ENCODE assay signal across 23 cellular contexts in the genomic region with DNA sequence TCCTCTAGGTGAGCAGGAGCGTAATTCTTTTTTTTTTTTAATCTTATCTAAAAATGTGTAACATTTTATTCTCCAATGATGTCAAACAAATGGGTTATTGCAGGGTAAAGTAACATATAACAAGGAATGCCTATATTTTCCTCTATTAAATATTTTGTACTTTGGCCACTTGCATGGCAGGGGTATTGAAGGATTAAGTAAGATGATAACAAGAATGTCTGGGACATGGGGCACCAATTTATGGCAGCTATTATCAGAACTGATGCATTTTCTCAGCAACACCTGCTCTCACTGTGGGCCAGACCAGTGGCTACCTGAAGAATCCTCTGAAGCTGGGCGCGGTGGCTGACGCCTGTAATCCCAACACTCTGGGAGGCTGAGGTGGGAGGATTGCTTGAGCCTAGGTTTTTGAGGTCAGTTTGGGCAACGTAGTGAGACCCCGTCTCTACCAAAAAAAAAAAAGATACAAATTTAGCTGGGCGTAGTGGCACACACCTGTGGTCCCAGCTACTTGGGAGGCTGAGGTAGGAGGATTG. TPM values are rescaled to one million over a fixed set of nuclear protein-coding genes. Genes with fewer than 3 reads are reported as not detected.
DNase-seq lines count a peak whose midpoint lies in the region; TF ChIP-seq lines count a peak whose summit lies in the region.
"Had no signal": no experiment of that assay in that cellular context is flagged by ENCODE, and none has a peak within 500 bp of the region (broad histone marks: within the 10 kb centered on the region; RNA-seq: fewer than 3 reads in every experiment).

No MANE protein-coding gene starts in this region.

- H3K27ac ChIP-seq in Peyer's patch: peak overlapping the region in 2 of 4 donors; percentile 14 to 15
- H3K27ac ChIP-seq: 22Rv1; A549; BLaER1 treated with 17β-estradiol and CSF1 and Interleukin-3, amounts not matched to agents 10 nM and 100 nM; C4-2B had no signal

- H3K4me1 ChIP-seq in Peyer's patch: peaks cover 0 to 7% (median 0%) of the 10 kb centered on the region in 4 donors
- H3K4me1 ChIP-seq: A549; BLaER1 treated with 17β-estradiol and CSF1 and Interleukin-3, amounts not matched to agents 10 nM and 100 nM had no signal

- no peak overlapping the region for H3K4me3 Mint-ChIP-seq in osteocyte (ENCODE audit: unreplicated experiment)
- H3K4me3 Mint-ChIP-seq: B cell; CD4-positive, alpha-beta T cell; CD8-positive, alpha-beta T cell had no signal

- H3K9me3 Mint-ChIP-seq in osteocyte (ENCODE audit: unreplicated experiment): peaks cover 15% of the 10 kb centered on the region
- H3K9me3 Mint-ChIP-seq: CD4-positive, alpha-beta T cell; CD8-positive, alpha-beta T cell had no signal

- peak in 1 of 2 donors; percentile 29 for TF ChIP-seq POLR2A in Peyer's patch (IDR thresholded peaks at IDR 0.05)

- H3K9me3 ChIP-seq in Peyer's patch: no peaks in the 10 kb centered on the region
- H3K9me3 ChIP-seq: A549 had no signal

- no peaks in the 10 kb centered on the region for H3K36me3 Mint-ChIP-seq in osteocyte (ENCODE audit: unreplicated experiment)
- H3K36me3 Mint-ChIP-seq: CD8-positive, alpha-beta T cell had no signal

- peak; percentile 19 for DNase-seq in activated CD8-positive, alpha-beta memory T cell treated with anti-CD3 and anti-CD28 coated beads for 24 hours
- DNase-seq in activated CD8-positive, alpha-beta memory T cell treated with anti-CD3 and anti-CD28 coated beads, Interleukin-2, amount 50 U/mL, for 4 hours: no peak
- DNase-seq in Peyer's patch (peak in 2 of 3 donors; percentile 54 to 61), osteocyte (ENCODE audit: extremely low spot score, unreplicated experiment) (peak; percentile 44), HCEC 1CT (no peak), COLO668 (lab: John Stamatoyannopoulos, UW; ENCODE audit: unreplicated experiment) (no peak)
- DNase-seq: AML-193; CD4-positive, alpha-beta T cell; CD8-positive, alpha-beta T cell; COR-L47; DMS 273 treated with DMSO at 0.1 percent for 48 hours; DMS153; DMS53; DMS79; DND-41; EL; GDM1 had no signal

- peaks cover 4% of the 10 kb centered on the region for H3K27me3 Mint-ChIP-seq in osteocyte (ENCODE audit: unreplicated experiment)

- no peaks in the 10 kb centered on the region for H3K4me1 Mint-ChIP-seq in osteocyte (ENCODE audit: unreplicated experiment)
- H3K4me1 Mint-ChIP-seq: B cell had no signal

- H3K4me3 ChIP-seq in Peyer's patch: no peak overlapping the region
- H3K4me3 ChIP-seq: A549; BLaER1 treated with 17β-estradiol and CSF1 and Interleukin-3, amounts not matched to agents 10 nM and 100 nM; GM12878 had no signal

- no peaks in the 10 kb centered on the region for H3K36me3 ChIP-seq in Peyer's patch
- H3K36me3 ChIP-seq: BLaER1 treated with 17β-estradiol and CSF1 and Interleukin-3, amounts not matched to agents 10 nM and 100 nM had no signal

- TF ChIP-seq CTCF in Peyer's patch (IDR thresholded peaks at IDR 0.05) (peak in 2 of 6 experiments; percentile 23 to 33), osteocyte (IDR thresholded peaks at IDR 0.05) (no peak)

- no peaks in the 10 kb centered on the region for H3K27me3 ChIP-seq in Peyer's patch
- H3K27me3 ChIP-seq: BLaER1 treated with 17β-estradiol and CSF1 and Interleukin-3, amounts not matched to agents 10 nM and 100 nM had no signal

- no peak overlapping the region for H3K27ac Mint-ChIP-seq in osteocyte (ENCODE audit: unreplicated experiment)
- H3K27ac Mint-ChIP-seq: B cell; CD4-positive, alpha-beta T cell; CD8-positive, alpha-beta T cell had no signal

RNA-seq across cellular contexts. Expression of a gene that starts 24.0 kb away (rescaled TPM):
- 10 to 100 TPM in 1 of 4 donors, 1 to 10 TPM in 3; 1.8 to 14.9 (median 2.9) TPM for total RNA-seq in Peyer's patch
- total RNA-seq in osteocyte: not detected in 2 replicates

Comparison
In these comparisons a context has a peak if more than half of its experiments do, and no peak if none do; other contexts are left out.
1. DNase-seq: peak in activated CD8-positive, alpha-beta memory T cell treated with anti-CD3 and anti-CD28 coated beads for 24 hours (single experiment), Peyer's patch (2 of 3) and osteocyte (single experiment); none in activated CD8-positive, alpha-beta memory T cell treated with anti-CD3 and anti-CD28 coated beads, Interleukin-2, amount 50 U/mL, for 4 hours (single experiment), HCEC 1CT (single experiment) and COLO668 (single experiment).